ENCODE assay signal across 1 cellular context in the genomic region with DNA sequence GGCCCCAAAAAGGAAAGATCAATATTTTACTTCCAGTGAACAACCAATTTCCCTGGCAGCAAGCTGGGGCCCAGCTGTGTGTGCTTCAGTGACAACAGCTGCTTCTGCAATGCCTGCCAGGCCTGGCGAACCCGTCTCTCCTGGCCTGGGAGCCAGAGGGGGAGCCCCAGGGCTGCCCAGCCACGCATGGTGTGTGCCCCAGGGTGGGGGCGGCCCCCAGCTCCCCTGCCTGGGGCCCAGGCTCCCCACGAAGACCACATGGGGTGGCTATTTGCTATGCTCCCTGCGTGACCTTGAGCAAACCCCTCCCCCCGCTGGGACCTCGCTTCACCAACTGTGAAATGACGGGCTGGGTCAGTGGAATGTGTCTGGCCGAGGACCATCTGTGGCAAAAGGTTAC.
TF ChIP-seq lines count a peak whose summit lies in the region.

No MANE protein-coding gene starts in this region.

TF ChIP-seq in HepG2, 621 proteins besides CTCF, POLR2A, EP300 and RAD21 (continued from another document and continues in another):
- no peak for TF ChIP-seq GABPA (IDR thresholded peaks at IDR 0.05; ENCODE audit: low read depth, low read length)
- no peak for TF ChIP-seq GABPA (CRISPR knock-in tag; IDR thresholded peaks at IDR 0.05; ENCODE audit: low read depth)
- TF ChIP-seq PTBP1 (IDR thresholded peaks at IDR 0.05; ENCODE audit: low read depth, low read length, poor library complexity, severe bottlenecking) = no peak
- TF ChIP-seq, protein P1, sequence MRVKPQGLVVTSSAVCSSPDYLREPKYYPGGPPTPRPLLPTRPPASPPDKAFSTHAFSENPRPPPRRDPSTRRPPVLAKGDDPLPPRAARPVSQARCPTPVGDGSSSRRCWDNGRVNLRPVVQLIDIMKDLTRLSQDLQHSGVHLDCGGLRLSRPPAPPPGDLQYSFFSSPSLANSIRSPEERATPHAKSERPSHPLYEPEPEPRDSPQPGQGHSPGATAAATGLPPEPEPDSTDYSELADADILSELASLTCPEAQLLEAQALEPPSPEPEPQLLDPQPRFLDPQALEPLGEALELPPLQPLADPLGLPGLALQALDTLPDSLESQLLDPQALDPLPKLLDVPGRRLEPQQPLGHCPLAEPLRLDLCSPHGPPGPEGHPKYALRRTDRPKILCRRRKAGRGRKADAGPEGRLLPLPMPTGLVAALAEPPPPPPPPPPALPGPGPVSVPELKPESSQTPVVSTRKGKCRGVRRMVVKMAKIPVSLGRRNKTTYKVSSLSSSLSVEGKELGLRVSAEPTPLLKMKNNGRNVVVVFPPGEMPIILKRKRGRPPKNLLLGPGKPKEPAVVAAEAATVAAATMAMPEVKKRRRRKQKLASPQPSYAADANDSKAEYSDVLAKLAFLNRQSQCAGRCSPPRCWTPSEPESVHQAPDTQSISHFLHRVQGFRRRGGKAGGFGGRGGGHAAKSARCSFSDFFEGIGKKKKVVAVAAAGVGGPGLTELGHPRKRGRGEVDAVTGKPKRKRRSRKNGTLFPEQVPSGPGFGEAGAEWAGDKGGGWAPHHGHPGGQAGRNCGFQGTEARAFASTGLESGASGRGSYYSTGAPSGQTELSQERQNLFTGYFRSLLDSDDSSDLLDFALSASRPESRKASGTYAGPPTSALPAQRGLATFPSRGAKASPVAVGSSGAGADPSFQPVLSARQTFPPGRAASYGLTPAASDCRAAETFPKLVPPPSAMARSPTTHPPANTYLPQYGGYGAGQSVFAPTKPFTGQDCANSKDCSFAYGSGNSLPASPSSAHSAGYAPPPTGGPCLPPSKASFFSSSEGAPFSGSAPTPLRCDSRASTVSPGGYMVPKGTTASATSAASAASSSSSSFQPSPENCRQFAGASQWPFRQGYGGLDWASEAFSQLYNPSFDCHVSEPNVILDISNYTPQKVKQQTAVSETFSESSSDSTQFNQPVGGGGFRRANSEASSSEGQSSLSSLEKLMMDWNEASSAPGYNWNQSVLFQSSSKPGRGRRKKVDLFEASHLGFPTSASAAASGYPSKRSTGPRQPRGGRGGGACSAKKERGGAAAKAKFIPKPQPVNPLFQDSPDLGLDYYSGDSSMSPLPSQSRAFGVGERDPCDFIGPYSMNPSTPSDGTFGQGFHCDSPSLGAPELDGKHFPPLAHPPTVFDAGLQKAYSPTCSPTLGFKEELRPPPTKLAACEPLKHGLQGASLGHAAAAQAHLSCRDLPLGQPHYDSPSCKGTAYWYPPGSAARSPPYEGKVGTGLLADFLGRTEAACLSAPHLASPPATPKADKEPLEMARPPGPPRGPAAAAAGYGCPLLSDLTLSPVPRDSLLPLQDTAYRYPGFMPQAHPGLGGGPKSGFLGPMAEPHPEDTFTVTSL (CRISPR knock-in tag; IDR thresholded peaks at IDR 0.05; ENCODE audit: borderline replicate concordance) = no peak
- TF ChIP-seq CHD4 (IDR thresholded peaks at IDR 0.05; ENCODE audit: borderline replicate concordance, low read length) = no peak
- TF ChIP-seq, protein P2, sequence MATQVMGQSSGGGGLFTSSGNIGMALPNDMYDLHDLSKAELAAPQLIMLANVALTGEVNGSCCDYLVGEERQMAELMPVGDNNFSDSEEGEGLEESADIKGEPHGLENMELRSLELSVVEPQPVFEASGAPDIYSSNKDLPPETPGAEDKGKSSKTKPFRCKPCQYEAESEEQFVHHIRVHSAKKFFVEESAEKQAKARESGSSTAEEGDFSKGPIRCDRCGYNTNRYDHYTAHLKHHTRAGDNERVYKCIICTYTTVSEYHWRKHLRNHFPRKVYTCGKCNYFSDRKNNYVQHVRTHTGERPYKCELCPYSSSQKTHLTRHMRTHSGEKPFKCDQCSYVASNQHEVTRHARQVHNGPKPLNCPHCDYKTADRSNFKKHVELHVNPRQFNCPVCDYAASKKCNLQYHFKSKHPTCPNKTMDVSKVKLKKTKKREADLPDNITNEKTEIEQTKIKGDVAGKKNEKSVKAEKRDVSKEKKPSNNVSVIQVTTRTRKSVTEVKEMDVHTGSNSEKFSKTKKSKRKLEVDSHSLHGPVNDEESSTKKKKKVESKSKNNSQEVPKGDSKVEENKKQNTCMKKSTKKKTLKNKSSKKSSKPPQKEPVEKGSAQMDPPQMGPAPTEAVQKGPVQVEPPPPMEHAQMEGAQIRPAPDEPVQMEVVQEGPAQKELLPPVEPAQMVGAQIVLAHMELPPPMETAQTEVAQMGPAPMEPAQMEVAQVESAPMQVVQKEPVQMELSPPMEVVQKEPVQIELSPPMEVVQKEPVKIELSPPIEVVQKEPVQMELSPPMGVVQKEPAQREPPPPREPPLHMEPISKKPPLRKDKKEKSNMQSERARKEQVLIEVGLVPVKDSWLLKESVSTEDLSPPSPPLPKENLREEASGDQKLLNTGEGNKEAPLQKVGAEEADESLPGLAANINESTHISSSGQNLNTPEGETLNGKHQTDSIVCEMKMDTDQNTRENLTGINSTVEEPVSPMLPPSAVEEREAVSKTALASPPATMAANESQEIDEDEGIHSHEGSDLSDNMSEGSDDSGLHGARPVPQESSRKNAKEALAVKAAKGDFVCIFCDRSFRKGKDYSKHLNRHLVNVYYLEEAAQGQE (IDR thresholded peaks at IDR 0.05; ENCODE audit: borderline replicate concordance in 1 of 2, low read depth in 1 of 2, low read length in 2 of 2) = no peak
- no peak for TF ChIP-seq LCORL (IDR thresholded peaks at IDR 0.05)
- peak; percentile 31; the same call in 1 of the 2 replicates for TF ChIP-seq LCORL (CRISPR knock-in tag; IDR thresholded peaks at IDR 0.05)
- no peak for TF ChIP-seq IRX3 (CRISPR knock-in tag; IDR thresholded peaks at IDR 0.05; ENCODE audit: borderline replicate concordance, low read depth)
- 0 out of 2 replicates have a peak, but pooled peaks have one; percentile 49 for TF ChIP-seq HNRNPL (IDR thresholded peaks at IDR 0.05; ENCODE audit: low read depth, low read length)
- TF ChIP-seq, protein P3, sequence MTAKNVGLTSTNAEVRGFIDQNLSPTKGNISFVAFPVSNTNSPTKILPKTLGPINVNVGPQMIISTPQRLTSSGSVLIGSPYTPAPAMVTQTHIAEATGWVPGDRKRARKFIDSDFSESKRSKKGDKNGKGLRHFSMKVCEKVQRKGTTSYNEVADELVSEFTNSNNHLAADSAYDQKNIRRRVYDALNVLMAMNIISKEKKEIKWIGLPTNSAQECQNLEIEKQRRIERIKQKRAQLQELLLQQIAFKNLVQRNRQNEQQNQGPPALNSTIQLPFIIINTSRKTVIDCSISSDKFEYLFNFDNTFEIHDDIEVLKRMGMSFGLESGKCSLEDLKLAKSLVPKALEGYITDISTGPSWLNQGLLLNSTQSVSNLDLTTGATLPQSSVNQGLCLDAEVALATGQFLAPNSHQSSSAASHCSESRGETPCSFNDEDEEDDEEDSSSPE (CRISPR knock-in tag; IDR thresholded peaks at IDR 0.05) = no peak
- no peak for TF ChIP-seq RBFOX2 (IDR thresholded peaks at IDR 0.05; ENCODE audit: low read depth, low read length)
- TF ChIP-seq SMYD3 (CRISPR knock-in tag; IDR thresholded peaks at IDR 0.05) = no peak
- TF ChIP-seq ZSCAN20 (CRISPR knock-in tag; IDR thresholded peaks at IDR 0.05; ENCODE audit: borderline replicate concordance) = no peak
- TF ChIP-seq, protein P4, sequence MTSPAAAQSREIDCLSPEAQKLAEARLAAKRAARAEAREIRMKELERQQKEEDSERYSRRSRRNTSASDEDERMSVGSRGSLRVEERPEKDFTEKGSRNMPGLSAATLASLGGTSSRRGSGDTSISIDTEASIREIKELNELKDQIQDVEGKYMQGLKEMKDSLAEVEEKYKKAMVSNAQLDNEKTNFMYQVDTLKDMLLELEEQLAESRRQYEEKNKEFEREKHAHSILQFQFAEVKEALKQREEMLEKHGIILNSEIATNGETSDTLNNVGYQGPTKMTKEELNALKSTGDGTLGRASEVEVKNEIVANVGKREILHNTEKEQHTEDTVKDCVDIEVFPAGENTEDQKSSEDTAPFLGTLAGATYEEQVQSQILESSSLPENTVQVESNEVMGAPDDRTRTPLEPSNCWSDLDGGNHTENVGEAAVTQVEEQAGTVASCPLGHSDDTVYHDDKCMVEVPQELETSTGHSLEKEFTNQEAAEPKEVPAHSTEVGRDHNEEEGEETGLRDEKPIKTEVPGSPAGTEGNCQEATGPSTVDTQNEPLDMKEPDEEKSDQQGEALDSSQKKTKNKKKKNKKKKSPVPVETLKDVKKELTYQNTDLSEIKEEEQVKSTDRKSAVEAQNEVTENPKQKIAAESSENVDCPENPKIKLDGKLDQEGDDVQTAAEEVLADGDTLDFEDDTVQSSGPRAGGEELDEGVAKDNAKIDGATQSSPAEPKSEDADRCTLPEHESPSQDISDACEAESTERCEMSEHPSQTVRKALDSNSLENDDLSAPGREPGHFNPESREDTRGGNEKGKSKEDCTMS (CRISPR knock-in tag; conservative IDR thresholded peaks at IDR 0.05) = no peak
- no peak for TF ChIP-seq SOX5 (CRISPR knock-in tag; IDR thresholded peaks at IDR 0.05; ENCODE audit: borderline replicate concordance)
- no peak for TF ChIP-seq NFE2 (CRISPR knock-in tag; IDR thresholded peaks at IDR 0.05)
- TF ChIP-seq NFRKB (IDR thresholded peaks at IDR 0.05) = no peak
- no peak for TF ChIP-seq ZFP62 (CRISPR knock-in tag; IDR thresholded peaks at IDR 0.05)
- TF ChIP-seq HIVEP1 (CRISPR knock-in tag; IDR thresholded peaks at IDR 0.05) = peak; percentile 67; the same call in 1 of the 2 replicates
- TF ChIP-seq STAT5B (CRISPR knock-in tag; IDR thresholded peaks at IDR 0.05) = no peak
- peak; percentile 42; the same call in 1 of the 2 replicates for TF ChIP-seq ZNF235 (CRISPR knock-in tag; IDR thresholded peaks at IDR 0.05; ENCODE audit: borderline replicate concordance)
- no peak for TF ChIP-seq ZNF567 (CRISPR knock-in tag; IDR thresholded peaks at IDR 0.05; ENCODE audit: borderline replicate concordance)
- TF ChIP-seq, protein P5, sequence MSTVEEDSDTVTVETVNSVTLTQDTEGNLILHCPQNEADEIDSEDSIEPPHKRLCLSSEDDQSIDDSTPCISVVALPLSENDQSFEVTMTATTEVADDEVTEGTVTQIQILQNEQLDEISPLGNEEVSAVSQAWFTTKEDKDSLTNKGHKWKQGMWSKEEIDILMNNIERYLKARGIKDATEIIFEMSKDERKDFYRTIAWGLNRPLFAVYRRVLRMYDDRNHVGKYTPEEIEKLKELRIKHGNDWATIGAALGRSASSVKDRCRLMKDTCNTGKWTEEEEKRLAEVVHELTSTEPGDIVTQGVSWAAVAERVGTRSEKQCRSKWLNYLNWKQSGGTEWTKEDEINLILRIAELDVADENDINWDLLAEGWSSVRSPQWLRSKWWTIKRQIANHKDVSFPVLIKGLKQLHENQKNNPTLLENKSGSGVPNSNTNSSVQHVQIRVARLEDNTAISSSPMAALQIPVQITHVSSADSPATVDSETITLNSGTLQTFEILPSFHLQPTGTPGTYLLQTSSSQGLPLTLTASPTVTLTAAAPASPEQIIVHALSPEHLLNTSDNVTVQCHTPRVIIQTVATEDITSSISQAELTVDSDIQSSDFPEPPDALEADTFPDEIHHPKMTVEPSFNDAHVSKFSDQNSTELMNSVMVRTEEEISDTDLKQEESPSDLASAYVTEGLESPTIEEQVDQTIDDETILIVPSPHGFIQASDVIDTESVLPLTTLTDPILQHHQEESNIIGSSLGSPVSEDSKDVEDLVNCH (CRISPR knock-in tag; IDR thresholded peaks at IDR 0.05) = no peak
- no peak for TF ChIP-seq CREB1 (IDR thresholded peaks at IDR 0.05)
- TF ChIP-seq CREB1 (CRISPR knock-in tag; IDR thresholded peaks at IDR 0.05) = no peak
- TF ChIP-seq ZNF781 (CRISPR knock-in tag; IDR thresholded peaks at IDR 0.05; ENCODE audit: borderline replicate concordance, not compliant biosample characterization) = no peak
- no peak for TF ChIP-seq BORCS8-MEF2B (CRISPR knock-in tag; IDR thresholded peaks at IDR 0.05)
- TF ChIP-seq KDM5A (IDR thresholded peaks at IDR 0.05; ENCODE audit: borderline replicate concordance, low read length) = no peak
- peak; percentile 31 for TF ChIP-seq TEAD3 (CRISPR knock-in tag; optimal IDR thresholded peaks at IDR 0.05; ENCODE audit: borderline replicate concordance)
- TF ChIP-seq TBL1XR1 (IDR thresholded peaks at IDR 0.05; ENCODE audit: borderline replicate concordance, low read length, partially characterized antibody) = peak; percentile 18
- no peak for TF ChIP-seq U2AF1 (optimal IDR thresholded peaks at IDR 0.05; ENCODE audit: low read depth, low read length)
- no peak for TF ChIP-seq NFIB (CRISPR knock-in tag; IDR thresholded peaks at IDR 0.05; ENCODE audit: borderline replicate concordance)
- TF ChIP-seq, protein P6, sequence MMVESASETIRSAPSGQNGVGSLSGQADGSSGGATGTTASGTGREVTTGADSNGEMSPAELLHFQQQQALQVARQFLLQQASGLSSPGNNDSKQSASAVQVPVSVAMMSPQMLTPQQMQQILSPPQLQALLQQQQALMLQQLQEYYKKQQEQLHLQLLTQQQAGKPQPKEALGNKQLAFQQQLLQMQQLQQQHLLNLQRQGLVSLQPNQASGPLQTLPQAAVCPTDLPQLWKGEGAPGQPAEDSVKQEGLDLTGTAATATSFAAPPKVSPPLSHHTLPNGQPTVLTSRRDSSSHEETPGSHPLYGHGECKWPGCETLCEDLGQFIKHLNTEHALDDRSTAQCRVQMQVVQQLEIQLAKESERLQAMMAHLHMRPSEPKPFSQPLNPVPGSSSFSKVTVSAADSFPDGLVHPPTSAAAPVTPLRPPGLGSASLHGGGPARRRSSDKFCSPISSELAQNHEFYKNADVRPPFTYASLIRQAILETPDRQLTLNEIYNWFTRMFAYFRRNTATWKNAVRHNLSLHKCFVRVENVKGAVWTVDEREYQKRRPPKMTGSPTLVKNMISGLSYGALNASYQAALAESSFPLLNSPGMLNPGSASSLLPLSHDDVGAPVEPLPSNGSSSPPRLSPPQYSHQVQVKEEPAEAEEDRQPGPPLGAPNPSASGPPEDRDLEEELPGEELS (CRISPR knock-in tag; IDR thresholded peaks at IDR 0.05) = 0 out of 2 replicates have a peak, but pooled peaks have one; percentile 35
- no peak for TF ChIP-seq FOXK1 (CRISPR knock-in tag; IDR thresholded peaks at IDR 0.05; ENCODE audit: borderline replicate concordance, low read depth)
- no peak for TF ChIP-seq ZFYVE20 (CRISPR knock-in tag; IDR thresholded peaks at IDR 0.05; ENCODE audit: borderline replicate concordance, low read depth)
- TF ChIP-seq MAFK (conservative IDR thresholded peaks at IDR 0.05 in 1 of 2, IDR thresholded peaks at IDR 0.05 in 1 of 2; ENCODE audit: low read length in 2 of 2) = no peak
- no peak for TF ChIP-seq ZFP37 (CRISPR knock-in tag; IDR thresholded peaks at IDR 0.05; ENCODE audit: borderline replicate concordance)
- TF ChIP-seq, protein P7, sequence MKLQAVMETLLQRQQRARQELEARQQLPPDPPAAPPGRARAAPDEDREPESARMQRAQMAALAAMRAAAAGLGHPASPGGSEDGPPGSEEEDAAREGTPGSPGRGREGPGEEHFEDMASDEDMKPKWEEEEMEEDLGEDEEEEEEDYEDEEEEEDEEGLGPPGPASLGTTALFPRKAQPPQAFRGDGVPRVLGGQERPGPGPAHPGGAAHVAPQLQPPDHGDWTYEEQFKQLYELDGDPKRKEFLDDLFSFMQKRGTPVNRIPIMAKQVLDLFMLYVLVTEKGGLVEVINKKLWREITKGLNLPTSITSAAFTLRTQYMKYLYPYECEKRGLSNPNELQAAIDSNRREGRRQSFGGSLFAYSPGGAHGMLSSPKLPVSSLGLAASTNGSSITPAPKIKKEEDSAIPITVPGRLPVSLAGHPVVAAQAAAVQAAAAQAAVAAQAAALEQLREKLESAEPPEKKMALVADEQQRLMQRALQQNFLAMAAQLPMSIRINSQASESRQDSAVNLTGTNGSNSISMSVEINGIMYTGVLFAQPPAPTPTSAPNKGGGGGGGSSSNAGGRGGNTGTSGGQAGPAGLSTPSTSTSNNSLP (IDR thresholded peaks at IDR 0.05; ENCODE audit: low read depth, low read length) = no peak
- TF ChIP-seq ELF4 (CRISPR knock-in tag; IDR thresholded peaks at IDR 0.05; ENCODE audit: borderline replicate concordance) = no peak
